35 cellular contexts compared by ENCODE assay signal in the genomic region with DNA sequence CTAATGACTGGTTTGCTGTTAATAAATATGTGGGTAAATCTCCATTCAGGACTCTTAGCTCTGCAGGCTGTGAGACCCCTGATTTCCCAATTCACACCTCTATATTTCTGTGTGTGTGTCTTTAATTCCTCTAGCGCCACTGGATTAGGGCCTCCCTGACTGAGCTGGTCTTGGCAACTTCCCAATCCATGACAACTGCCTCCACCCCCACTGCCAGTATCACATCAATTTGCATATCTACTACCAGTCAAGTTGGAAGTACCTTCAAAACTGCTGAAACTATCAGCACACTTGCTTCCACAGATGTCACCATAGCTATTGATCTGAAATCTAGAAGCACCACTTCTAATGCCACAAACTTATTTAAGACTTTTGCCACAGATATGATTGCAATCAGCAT. TPM values are rescaled to one million over a fixed set of nuclear protein-coding genes. Genes with fewer than 3 reads are reported as not detected.
"Had no signal": no experiment of that assay in that cellular context is flagged by ENCODE, and none has a peak within 500 bp of the region (broad histone marks: within the 10 kb centered on the region; RNA-seq: fewer than 3 reads in every experiment).

No MANE protein-coding gene starts in this region.

- H3K4me1 ChIP-seq: Peyer's patch had no signal

- H3K27me3 Mint-ChIP-seq: activated CD4-positive, alpha-beta memory T cell treated with anti-CD3 and anti-CD28 coated beads, Interleukin-2, amount 10 ng/mL, durations not matched to agents 7 days and 5 days; activated CD8-positive, alpha-beta memory T cell treated with anti-CD3 and anti-CD28 coated beads, Interleukin-2, amount 10 ng/mL, durations not matched to agents 7 days and 5 days; activated naive CD8-positive, alpha-beta T cell treated with anti-CD3 and anti-CD28 coated beads for 36 hours had no signal

- H3K9me3 ChIP-seq: Peyer's patch had no signal

- H3K27ac ChIP-seq: brain microvascular endothelial cell, KMS-11, Peyer's patch, RWPE1, WERI-Rb-1 had no signal

- H3K36me3 ChIP-seq: brain microvascular endothelial cell, Peyer's patch, WERI-Rb-1 had no signal

- H3K27me3 ChIP-seq: brain microvascular endothelial cell, Peyer's patch had no signal

- DNase-seq: activated CD4-positive, alpha-beta memory T cell treated with anti-CD3 and anti-CD28 coated beads, Interleukin-2, amount 10 ng/mL, durations not matched to agents 7 days and 5 days; activated CD4-positive, alpha-beta T cell treated with anti-CD3 and anti-CD28 coated beads for 1 hour; activated CD4-positive, alpha-beta T cell treated with anti-CD3 and anti-CD28 coated beads for 48 hours; activated CD4-positive, CD25-positive, alpha-beta regulatory T cell; activated CD8-positive, alpha-beta memory T cell treated with anti-CD3 and anti-CD28 coated beads for 24 hours; activated CD8-positive, alpha-beta memory T cell treated with anti-CD3 and anti-CD28 coated beads, Interleukin-2, amount 10 ng/mL, durations not matched to agents 7 days and 5 days; activated CD8-positive, alpha-beta memory T cell treated with anti-CD3 and anti-CD28 coated beads, Interleukin-2, amount 50 U/mL, for 48 hours; activated effector memory CD4-positive, alpha-beta T cell treated with Interleukin-2 at 50 U/mL for 16 hours; activated naive CD4-positive, alpha-beta T cell; activated naive CD4-positive, alpha-beta T cell treated with anti-CD3 and anti-CD28 coated beads, Interleukin-2, amount 50 U/mL, for 16 hours; activated naive CD8-positive, alpha-beta T cell treated with anti-CD3 and anti-CD28 coated beads for 36 hours; activated T-cell treated with anti-CD3 and anti-CD28 coated beads, Interleukin-2, amount 50 U/mL, for 48 hours; amniotic stem cell; aorta; brain microvascular endothelial cell; NCI-H1105; NCI-H1417 treated with DMSO at 0.1 percent for 48 hours; NCI-H187 treated with DMSO at 0.1 percent for 48 hours; NCI-H2081; NCI-H345; NCI-H524 treated with DMSO at 0.1 percent for 48 hours; NCI-H774; PC-3; Peyer's patch; SIG-M5; T-helper 1 cell; T-helper 9 cell; WERI-Rb-1 had no signal

- H3K4me1 Mint-ChIP-seq: activated CD4-positive, alpha-beta memory T cell treated with anti-CD3 and anti-CD28 coated beads, Interleukin-2, amount 10 ng/mL, durations not matched to agents 7 days and 5 days; activated CD8-positive, alpha-beta memory T cell treated with anti-CD3 and anti-CD28 coated beads, Interleukin-2, amount 10 ng/mL, durations not matched to agents 7 days and 5 days; activated naive CD8-positive, alpha-beta T cell treated with anti-CD3 and anti-CD28 coated beads for 36 hours had no signal

- H3K4me3 ChIP-seq: Peyer's patch had no signal

- H3K4me3 Mint-ChIP-seq: activated CD4-positive, alpha-beta memory T cell treated with anti-CD3 and anti-CD28 coated beads, Interleukin-2, amount 10 ng/mL, durations not matched to agents 7 days and 5 days; activated CD8-positive, alpha-beta memory T cell treated with anti-CD3 and anti-CD28 coated beads, Interleukin-2, amount 10 ng/mL, durations not matched to agents 7 days and 5 days; activated naive CD8-positive, alpha-beta T cell treated with anti-CD3 and anti-CD28 coated beads for 36 hours had no signal

- H3K36me3 Mint-ChIP-seq: activated CD8-positive, alpha-beta memory T cell treated with anti-CD3 and anti-CD28 coated beads, Interleukin-2, amount 10 ng/mL, durations not matched to agents 7 days and 5 days; activated naive CD8-positive, alpha-beta T cell treated with anti-CD3 and anti-CD28 coated beads for 36 hours had no signal

- H3K9me3 Mint-ChIP-seq: activated CD4-positive, alpha-beta memory T cell treated with anti-CD3 and anti-CD28 coated beads, Interleukin-2, amount 10 ng/mL, durations not matched to agents 7 days and 5 days had no signal

- H3K27ac Mint-ChIP-seq: activated CD4-positive, alpha-beta memory T cell treated with anti-CD3 and anti-CD28 coated beads, Interleukin-2, amount 10 ng/mL, durations not matched to agents 7 days and 5 days; activated CD8-positive, alpha-beta memory T cell treated with anti-CD3 and anti-CD28 coated beads, Interleukin-2, amount 10 ng/mL, durations not matched to agents 7 days and 5 days; activated naive CD8-positive, alpha-beta T cell treated with anti-CD3 and anti-CD28 coated beads for 36 hours had no signal

RNA-seq across cellular contexts. Expression of gene OPRPN, which starts 27.6 kb away (rescaled TPM):
- total RNA-seq: activated CD4-positive, alpha-beta memory T cell treated with anti-CD3 and anti-CD28 coated beads, Interleukin-2, amount 10 ng/mL, durations not matched to agents 7 days and 5 days; activated CD8-positive, alpha-beta memory T cell treated with anti-CD3 and anti-CD28 coated beads, Interleukin-2, amount 10 ng/mL, durations not matched to agents 7 days and 5 days; activated naive CD8-positive, alpha-beta T cell treated with anti-CD3 and anti-CD28 coated beads for 36 hours; aorta; cardiac septum; LHCN-M2; NCI-H460; PC-3; Peyer's patch; Right ventricle myocardium inferior; SK-MEL-5 had no signal

RNA-seq across cellular contexts. Expression of gene SMR3B, which starts 42.4 kb away (rescaled TPM):
- total RNA-seq: activated CD4-positive, alpha-beta memory T cell treated with anti-CD3 and anti-CD28 coated beads, Interleukin-2, amount 10 ng/mL, durations not matched to agents 7 days and 5 days; activated CD8-positive, alpha-beta memory T cell treated with anti-CD3 and anti-CD28 coated beads, Interleukin-2, amount 10 ng/mL, durations not matched to agents 7 days and 5 days; activated naive CD8-positive, alpha-beta T cell treated with anti-CD3 and anti-CD28 coated beads for 36 hours; aorta; cardiac septum; LHCN-M2; NCI-H460; PC-3; Peyer's patch; Right ventricle myocardium inferior; SK-MEL-5 had no signal

RNA-seq across cellular contexts. Expression of gene MUC7, which starts 46.7 kb away (rescaled TPM):
- total RNA-seq: activated CD4-positive, alpha-beta memory T cell treated with anti-CD3 and anti-CD28 coated beads, Interleukin-2, amount 10 ng/mL, durations not matched to agents 7 days and 5 days; activated CD8-positive, alpha-beta memory T cell treated with anti-CD3 and anti-CD28 coated beads, Interleukin-2, amount 10 ng/mL, durations not matched to agents 7 days and 5 days; activated naive CD8-positive, alpha-beta T cell treated with anti-CD3 and anti-CD28 coated beads for 36 hours; aorta; cardiac septum; LHCN-M2; NCI-H460; Peyer's patch; Right ventricle myocardium inferior had no signal
